In the genomic region with DNA sequence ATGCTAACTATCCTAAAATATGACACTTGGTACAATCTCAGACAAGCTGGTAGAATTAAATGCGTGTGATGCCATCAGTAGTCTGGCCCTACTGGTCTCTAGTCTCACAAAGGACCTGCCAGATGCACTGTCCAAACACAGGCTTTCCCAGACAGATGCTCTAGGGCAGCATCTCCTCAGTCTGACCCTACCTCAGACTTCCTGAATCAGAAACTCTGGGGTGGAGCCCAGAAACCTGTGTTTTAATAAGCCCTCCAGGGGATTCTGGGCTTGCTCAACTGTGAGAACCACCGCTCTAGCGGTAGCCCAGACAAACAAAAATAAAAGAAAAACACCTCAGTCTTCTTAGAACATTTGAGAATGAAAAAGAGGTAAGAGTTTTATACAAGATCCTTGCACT, we compare ENCODE assay signal across 24 cellular contexts. TPM values are rescaled to one million over a fixed set of nuclear protein-coding genes. Genes with fewer than 3 reads are reported as not detected.
DNase-seq lines count a peak whose midpoint lies in the region; ATAC-seq and TF ChIP-seq lines count a peak whose summit lies in the region.
"Had no signal": no experiment of that assay in that cellular context is flagged by ENCODE, and none has a peak within 500 bp of the region (broad histone marks: within the 10 kb centered on the region; RNA-seq: fewer than 3 reads in every experiment).

No MANE protein-coding gene starts in this region.

- TF ChIP-seq CTCF in fibroblast of mammary gland (conservative IDR thresholded peaks at IDR 0.05; ENCODE audit: control insufficient read depth, insufficient read depth, low read depth, low read length) = no peak

- H3K27ac ChIP-seq in caudate nucleus (ENCODE audit: low read depth, low read length) = no peak overlapping the region
- H3K27ac ChIP-seq: 22Rv1, RWPE1, SK-N-MC had no signal

- no peak overlapping the region for H3K4me3 ChIP-seq in fibroblast of mammary gland (ENCODE audit: control insufficient read depth, low read depth, low read length)
- H3K4me3 ChIP-seq: SK-N-MC had no signal

- DNase-seq in DMS 273 (lab: John Stamatoyannopoulos, UW; ENCODE audit: unreplicated experiment) (peak; percentile 10), DMS 273 treated with DMSO at 0.1 percent for 48 hours (lab: John Stamatoyannopoulos, UW) (no peak), NCI-H2171 treated with DMSO at 0.1 percent for 48 hours (lab: John Stamatoyannopoulos, UW) (peak; percentile 46), fibroblast of mammary gland (ENCODE audit: low read depth) (peak; percentile 34), sciatic nerve (ENCODE audit: low spot score) (no peak), HUDEP-2 (lab: John Stamatoyannopoulos, UW; ENCODE audit: unreplicated experiment in 76 of 76) (no peak), caudate nucleus (lab: John Stamatoyannopoulos, UW) (no peak)
- DNase-seq: C1 segment of cervical spinal cord; Calu3; CD8-positive, alpha-beta T cell; DMS53; GDM1; Karpas-422; MM.1S; NCI-H1092; NCI-H1694; NCI-H2081; NCI-H748 treated with DMSO at 0.1 percent for 48 hours; SHP77 treated with DMSO at 0.1 percent for 48 hours had no signal

- ATAC-seq in sciatic nerve = peak; percentile 87
- ATAC-seq in GM21717 (IDR thresholded peaks at IDR 0.05; ENCODE audit: unreplicated experiment) = no peak
- ATAC-seq: CD8-positive, alpha-beta T cell had no signal

- intact Hi-C loops in sciatic nerve (cut with DNase I) = no loop called here

RNA-seq across cellular contexts. Expression of a gene that starts 48.0 kb away (rescaled TPM):
- 3.6 TPM for total RNA-seq in sciatic nerve
- total RNA-seq: Calu3; CD8-positive, alpha-beta T cell; NCI-H460 had no signal

RNA-seq across cellular contexts. Expression of a gene that starts 59.2 kb away (rescaled TPM):
- 39.3 TPM for total RNA-seq in sciatic nerve

RNA-seq across cellular contexts. Expression of a gene that starts 59.3 kb away (rescaled TPM):
- 16.4 TPM for total RNA-seq in sciatic nerve

Comparison
In these comparisons a context has a peak if more than half of its experiments do, and no peak if none do; other contexts are left out.
1. DNase-seq: peak in DMS 273 (single experiment), NCI-H2171 treated with DMSO at 0.1 percent for 48 hours (single experiment) and fibroblast of mammary gland (single experiment); none in DMS 273 treated with DMSO at 0.1 percent for 48 hours (single experiment), sciatic nerve (single experiment), HUDEP-2 (0 of 76) and caudate nucleus (0 of 61).